Comparison of ENCODE assay signal across 19 cellular contexts in the genomic region with DNA sequence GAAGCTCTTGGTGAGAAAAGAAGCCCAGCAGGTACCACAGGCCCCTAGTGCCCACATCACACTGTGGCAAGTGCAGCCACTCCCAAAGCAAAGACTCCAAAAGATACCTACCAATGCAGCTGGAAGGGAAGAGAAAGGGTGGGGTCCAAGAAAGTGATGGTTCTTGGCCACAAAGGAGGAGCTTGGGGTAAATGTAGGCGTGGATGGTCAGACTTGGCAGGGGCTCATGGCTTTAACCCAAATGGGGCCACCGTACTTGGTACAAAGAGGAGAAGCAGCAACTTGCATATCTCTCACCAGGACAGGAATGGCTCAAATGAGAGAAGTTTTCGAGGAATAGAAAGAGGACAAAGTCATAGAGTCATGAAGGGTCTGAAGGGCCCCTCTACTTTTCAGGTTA. TPM values are rescaled to one million over a fixed set of nuclear protein-coding genes. Genes with fewer than 3 reads are reported as not detected.
DNase-seq lines count a peak whose midpoint lies in the region; ATAC-seq and TF ChIP-seq lines count a peak whose summit lies in the region.
"Had no signal": no experiment of that assay in that cellular context is flagged by ENCODE, and none has a peak within 500 bp of the region (broad histone marks: within the 10 kb centered on the region; RNA-seq: fewer than 3 reads in every experiment).

No MANE protein-coding gene starts in this region.

- 65 to 68% methylated on average over 3 of the region's 3 CpGs for WGBS in body of pancreas, 2 donors

- H3K9ac ChIP-seq in fibroblast of lung (ENCODE audit: insufficient read depth, low read length): no peak overlapping the region

- POLR2A ChIA-PET in CD8-positive, alpha-beta memory T cell (lab: Charles Lee): no interaction called here
- POLR2A ChIA-PET in activated CD4-positive, alpha-beta memory T cell treated with anti-CD3 and anti-CD28 coated beads, Interleukin-2, amount 10 ng/mL, durations not matched to agents 7 days and 5 days (lab: Charles Lee): interaction anchor here (1.1 to 1.6 kb wide), 6 partner anchors 13 to 249 kb away, joined by 3 to 8 read pairs (median 4); partner anchors contain the start of genes CFL1 and KCNK7

- H3K4me1 Mint-ChIP-seq in CD8-positive, alpha-beta memory T cell: peaks cover 34 to 54% (median 39%) of the 10 kb centered on the region in 3 donors
- peaks cover 50% of the 10 kb centered on the region for H3K4me1 Mint-ChIP-seq in activated CD4-positive, alpha-beta memory T cell treated with anti-CD3 and anti-CD28 coated beads, Interleukin-2, amount 10 ng/mL, durations not matched to agents 7 days and 5 days
- peaks cover 9% of the 10 kb centered on the region for H3K4me1 Mint-ChIP-seq in progenitor cell of endocrine pancreas (ENCODE audit: low read depth)

- H3K9me3 Mint-ChIP-seq in CD8-positive, alpha-beta memory T cell: no peaks in the 10 kb centered on the region
- H3K9me3 Mint-ChIP-seq in activated CD4-positive, alpha-beta memory T cell treated with anti-CD3 and anti-CD28 coated beads, Interleukin-2, amount 10 ng/mL, durations not matched to agents 7 days and 5 days: no peaks in the 10 kb centered on the region
- no peaks in the 10 kb centered on the region for H3K9me3 Mint-ChIP-seq in progenitor cell of endocrine pancreas (ENCODE audit: low read depth)

- no peak overlapping the region for H2AFZ ChIP-seq in fibroblast of lung (ENCODE audit: low read length)

- H3K27ac ChIP-seq in CD8-positive, alpha-beta memory T cell (ENCODE audit: low read depth, low read length): no peak overlapping the region
- H3K27ac ChIP-seq in fibroblast of lung (ENCODE audit: insufficient read depth, low read length) (no peak overlapping the region), body of pancreas (no peak overlapping the region)
- H3K27ac ChIP-seq: cardiac muscle cell, right atrium auricular region had no signal

- H3K9me3 ChIP-seq in CD8-positive, alpha-beta memory T cell (ENCODE audit: low read length): no peaks in the 10 kb centered on the region
- H3K9me3 ChIP-seq in fibroblast of lung (ENCODE audit: control insufficient read depth, insufficient read depth, low read depth, low read length) (no peaks in the 10 kb centered on the region), body of pancreas (no peaks in the 10 kb centered on the region)
- H3K9me3 ChIP-seq: HAP-1, MG63, mucosa of descending colon, right atrium auricular region had no signal

- no peak for TF ChIP-seq CTCF in fibroblast of lung (conservative IDR thresholded peaks at IDR 0.05 in 1 of 2, IDR thresholded peaks at IDR 0.05 in 1 of 2; ENCODE audit: low read depth in 1 of 2, low read length in 2 of 2)
- TF ChIP-seq CTCF in progenitor cell of endocrine pancreas (IDR thresholded peaks at IDR 0.05; ENCODE audit: unreplicated experiment): no peak
- no peak for TF ChIP-seq CTCF in body of pancreas (IDR thresholded peaks at IDR 0.05)

- CTCF ChIA-PET in CD8-positive, alpha-beta memory T cell (lab: Charles Lee): interaction anchor here (1.1 to 1.5 kb wide), 2 partner anchors 21 to 69 kb away, joined by 3 to 4 read pairs; no protein-coding TSS in a partner anchor
- CTCF ChIA-PET in activated CD4-positive, alpha-beta memory T cell treated with anti-CD3 and anti-CD28 coated beads, Interleukin-2, amount 10 ng/mL, durations not matched to agents 7 days and 5 days (lab: Charles Lee): interaction anchor here (1.3 to 1.5 kb wide), 2 partner anchors 15 to 21 kb away, joined by 4 to 5 read pairs; no protein-coding TSS in a partner anchor

- no peaks in the 10 kb centered on the region for H4K20me1 ChIP-seq in fibroblast of lung (ENCODE audit: control insufficient read depth, extremely low read depth, insufficient read depth, low read length)

- H3K27me3 ChIP-seq in CD8-positive, alpha-beta memory T cell (ENCODE audit: insufficient read depth, low read length, poor library complexity, severe bottlenecking): no peaks in the 10 kb centered on the region
- H3K27me3 ChIP-seq in fibroblast of lung (ENCODE audit: control insufficient read depth, insufficient read depth, low read length) (no peaks in the 10 kb centered on the region), body of pancreas (no peaks in the 10 kb centered on the region)
- H3K27me3 ChIP-seq: cardiac muscle cell, MG63, right atrium auricular region had no signal

- peak overlapping the region; percentile 35 for H3K4me2 ChIP-seq in fibroblast of lung (ENCODE audit: extremely low read depth, insufficient read depth, low read length)

- intact Hi-C loops in body of pancreas (cut with DNase I): no loop called here

- peaks cover 0 to 73% (median 0%) of the 10 kb centered on the region in 3 donors for H3K36me3 Mint-ChIP-seq in CD8-positive, alpha-beta memory T cell
- peaks cover 64% of the 10 kb centered on the region for H3K36me3 Mint-ChIP-seq in activated CD4-positive, alpha-beta memory T cell treated with anti-CD3 and anti-CD28 coated beads, Interleukin-2, amount 10 ng/mL, durations not matched to agents 7 days and 5 days (ENCODE audit: low read depth)
- peaks cover 24% of the 10 kb centered on the region for H3K36me3 Mint-ChIP-seq in progenitor cell of endocrine pancreas (ENCODE audit: insufficient read depth)

- H3K27me3 Mint-ChIP-seq in CD8-positive, alpha-beta memory T cell: no peaks in the 10 kb centered on the region
- H3K27me3 Mint-ChIP-seq in activated CD4-positive, alpha-beta memory T cell treated with anti-CD3 and anti-CD28 coated beads, Interleukin-2, amount 10 ng/mL, durations not matched to agents 7 days and 5 days: no peaks in the 10 kb centered on the region
- H3K27me3 Mint-ChIP-seq in progenitor cell of endocrine pancreas: no peaks in the 10 kb centered on the region

- DNase-seq in CD8-positive, alpha-beta memory T cell: no peak
- DNase-seq in activated CD4-positive, alpha-beta memory T cell treated with anti-CD3 and anti-CD28 coated beads, Interleukin-2, amount 10 ng/mL, durations not matched to agents 7 days and 5 days: no peak
- DNase-seq in fibroblast of lung (ENCODE audit: low read depth in 2 of 2): peak; percentile 17 to 62
- DNase-seq in progenitor cell of endocrine pancreas (ENCODE audit: low spot score, unreplicated experiment): no peak
- no peak for DNase-seq in NCI-H1092 (lab: John Stamatoyannopoulos, UW)
- DNase-seq in body of pancreas: no peak
- DNase-seq: activated T-cell treated with anti-CD3 and anti-CD28 coated beads, Interleukin-2, amount 50 U/mL, for 1 hour; Calu3; MG63; mucosa of descending colon; SHP77; stimulated activated CD4-positive, alpha-beta T cell treated with anti-CD3 and anti-CD28 coated beads, Interleukin-4, amount 100 ng/mL, for 4 hours; stimulated activated naive CD4-positive, alpha-beta T cell treated with Interleukin-2 at 50 U/mL for 16 hours had no signal

- TF ChIP-seq POLR2A in body of pancreas (IDR thresholded peaks at IDR 0.05): no peak

- no peak overlapping the region for H3K4me3 ChIP-seq in CD8-positive, alpha-beta memory T cell (ENCODE audit: low read length)
- H3K4me3 ChIP-seq in fibroblast of lung (replicated peaks in 1 of 4; ENCODE audit: control extremely low read depth in 1 of 4, insufficient read depth in 1 of 4, low read depth in 3 of 4, low read length in 4 of 4) (no peak overlapping the region), body of pancreas (no peak overlapping the region)
- H3K4me3 ChIP-seq: cardiac muscle cell, HAP-1, MG63, mucosa of descending colon, right atrium auricular region had no signal

- peak overlapping the region in 3 of 7 donors; percentile 29 to 47 (median 44) for H3K4me3 Mint-ChIP-seq in CD8-positive, alpha-beta memory T cell
- no peak overlapping the region for H3K4me3 Mint-ChIP-seq in activated CD4-positive, alpha-beta memory T cell treated with anti-CD3 and anti-CD28 coated beads, Interleukin-2, amount 10 ng/mL, durations not matched to agents 7 days and 5 days
- H3K4me3 Mint-ChIP-seq in progenitor cell of endocrine pancreas (ENCODE audit: low read depth): no peak overlapping the region

- H3K4me1 ChIP-seq in CD8-positive, alpha-beta memory T cell (ENCODE audit: insufficient read depth, low read length): peaks cover 35% of the 10 kb centered on the region
- H3K4me1 ChIP-seq in fibroblast of lung (ENCODE audit: control insufficient read depth, extremely low read depth, insufficient read depth, low read length) (peaks cover 34% of the 10 kb centered on the region), body of pancreas (peaks cover 39% of the 10 kb centered on the region)

- H3K79me2 ChIP-seq in fibroblast of lung (ENCODE audit: control insufficient read depth, insufficient read depth, low read length): peaks cover 36% of the 10 kb centered on the region

- H3K27ac Mint-ChIP-seq in CD8-positive, alpha-beta memory T cell: peak overlapping the region in 6 of 8 donors; percentile 47 to 82 (median 66)
- H3K27ac Mint-ChIP-seq in activated CD4-positive, alpha-beta memory T cell treated with anti-CD3 and anti-CD28 coated beads, Interleukin-2, amount 10 ng/mL, durations not matched to agents 7 days and 5 days: peak overlapping the region; percentile 62
- peak overlapping the region; percentile 8 for H3K27ac Mint-ChIP-seq in progenitor cell of endocrine pancreas

- H3K36me3 ChIP-seq in CD8-positive, alpha-beta memory T cell (ENCODE audit: insufficient read depth, low read length): peaks cover 14% of the 10 kb centered on the region
- H3K36me3 ChIP-seq in fibroblast of lung (ENCODE audit: control insufficient read depth, insufficient read depth, low read length) (peaks cover 22% of the 10 kb centered on the region), body of pancreas (replicated peaks in 1 of 2; ENCODE audit: insufficient read depth in 1 of 2, low read depth in 2 of 2) (peaks cover 15 to 18% of the 10 kb centered on the region in 2 donors)

- ATAC-seq in HG03280 (IDR thresholded peaks at IDR 0.05; ENCODE audit: unreplicated experiment) (no peak), body of pancreas (no peak)
- ATAC-seq: esophagus mucosa, mucosa of descending colon had no signal

RNA-seq across cellular contexts. Expression of gene MAP3K11, which starts 4.8 kb away (rescaled TPM):
- total RNA-seq in CD8-positive, alpha-beta memory T cell: 10 to 100 TPM; 61.6 to 65.5 TPM
- polyA plus RNA-seq in CD8-positive, alpha-beta memory T cell: 23.5 TPM
- 10 to 100 TPM; 67.2 to 71.8 TPM for total RNA-seq in activated CD4-positive, alpha-beta memory T cell treated with anti-CD3 and anti-CD28 coated beads, Interleukin-2, amount 10 ng/mL, durations not matched to agents 7 days and 5 days
- total RNA-seq in fibroblast of lung (16.7 and 19.3 TPM in 2 replicates), progenitor cell of endocrine pancreas (61.4 and 63.8 TPM in 2 replicates), body of pancreas (10 to 100 TPM; 31.6 to 94.9 TPM)
- 10.6 and 14.7 TPM in 2 replicates for polyA plus RNA-seq in fibroblast of lung
- polyA plus RNA-seq in fibroblast of lung (2012): 20.2 and 31.5 TPM in 2 replicates
- polyA minus RNA-seq in fibroblast of lung (ENCODE audit: low replicate concordance): 45.3 and 49.2 TPM in 2 replicates

RNA-seq across cellular contexts. Expression of gene PCNX3, which starts 6.3 kb away (rescaled TPM):
- 10 to 100 TPM; 46.4 to 53.1 TPM for total RNA-seq in CD8-positive, alpha-beta memory T cell
- polyA plus RNA-seq in CD8-positive, alpha-beta memory T cell: 8.5 TPM
- 10 to 100 TPM; 39.8 to 40.3 TPM for total RNA-seq in activated CD4-positive, alpha-beta memory T cell treated with anti-CD3 and anti-CD28 coated beads, Interleukin-2, amount 10 ng/mL, durations not matched to agents 7 days and 5 days
- total RNA-seq in fibroblast of lung (11.0 and 14.7 TPM in 2 replicates), progenitor cell of endocrine pancreas (59.5 and 66.0 TPM in 2 replicates), body of pancreas (10 to 100 TPM; 21.8 to 56.7 TPM)
- polyA plus RNA-seq in fibroblast of lung: 8.0 and 14.5 TPM in 2 replicates
- 16.1 and 25.3 TPM in 2 replicates for polyA plus RNA-seq in fibroblast of lung (2012)
- 80.6 and 89.1 TPM in 2 replicates for polyA minus RNA-seq in fibroblast of lung (ENCODE audit: low replicate concordance)

RNA-seq across cellular contexts. Expression of gene KCNK7, which starts 13.6 kb away (rescaled TPM):
- total RNA-seq in CD8-positive, alpha-beta memory T cell: under 1 TPM; 0.59 to 0.64 TPM
- polyA plus RNA-seq in CD8-positive, alpha-beta memory T cell: not detected
- 1 to 10 TPM in 1 of 2 experiments, under 1 TPM in 1; 0.80 to 1.0 TPM for total RNA-seq in activated CD4-positive, alpha-beta memory T cell treated with anti-CD3 and anti-CD28 coated beads, Interleukin-2, amount 10 ng/mL, durations not matched to agents 7 days and 5 days
- total RNA-seq in fibroblast of lung (under 0.01 TPM in 1 of 2 replicates, not detected in the other), progenitor cell of endocrine pancreas (0.95 and 1.7 TPM in 2 replicates), body of pancreas (1 to 10 TPM in 1 of 2 donors, under 1 TPM in 1; 0.66 to 1.0 TPM)
- not detected in 2 replicates for polyA plus RNA-seq in fibroblast of lung
- 0.10 TPM in 1 of 2 replicates, not detected in the other for polyA plus RNA-seq in fibroblast of lung (2012)
- polyA minus RNA-seq in fibroblast of lung (ENCODE audit: low replicate concordance): not detected in 2 replicates
- total RNA-seq: cardiac muscle cell, HT1080 had no signal
- polyA plus RNA-seq: cardiac muscle cell had no signal

RNA-seq across cellular contexts. Expression of gene SIPA1, which starts 28.7 kb away (rescaled TPM):
- 100 to 1,000 TPM; 111 to 123 TPM for total RNA-seq in CD8-positive, alpha-beta memory T cell
- polyA plus RNA-seq in CD8-positive, alpha-beta memory T cell: 335 TPM
- 100 to 1,000 TPM; 201 to 205 TPM for total RNA-seq in activated CD4-positive, alpha-beta memory T cell treated with anti-CD3 and anti-CD28 coated beads, Interleukin-2, amount 10 ng/mL, durations not matched to agents 7 days and 5 days
- total RNA-seq in fibroblast of lung (13.6 and 32.5 TPM in 2 replicates), progenitor cell of endocrine pancreas (19.5 and 20.2 TPM in 2 replicates), body of pancreas (10 to 100 TPM; 23.6 to 29.3 TPM)
- 7.8 and 15.4 TPM in 2 replicates for polyA plus RNA-seq in fibroblast of lung
- 26.1 and 51.6 TPM in 2 replicates for polyA plus RNA-seq in fibroblast of lung (2012)
- 62.6 and 96.0 TPM in 2 replicates for polyA minus RNA-seq in fibroblast of lung (ENCODE audit: low replicate concordance)

RNA-seq across cellular contexts. Expression of gene EHBP1L1, which starts 33.4 kb away (rescaled TPM):
- total RNA-seq in CD8-positive, alpha-beta memory T cell: 100 to 1,000 TPM in 1 of 2 experiments, 10 to 100 TPM in 1; 97.3 to 100 TPM
- polyA plus RNA-seq in CD8-positive, alpha-beta memory T cell: 25.1 TPM
- total RNA-seq in activated CD4-positive, alpha-beta memory T cell treated with anti-CD3 and anti-CD28 coated beads, Interleukin-2, amount 10 ng/mL, durations not matched to agents 7 days and 5 days: 100 to 1,000 TPM; 118 to 119 TPM
- total RNA-seq in fibroblast of lung: 46.5 and 53.5 TPM in 2 replicates
- 12.4 and 12.8 TPM in 2 replicates for polyA plus RNA-seq in fibroblast of lung
- polyA plus RNA-seq in fibroblast of lung (2012): 33.0 and 39.0 TPM in 2 replicates
- polyA minus RNA-seq in fibroblast of lung (ENCODE audit: low replicate concordance): 23.5 and 35.6 TPM in 2 replicates
- total RNA-seq in progenitor cell of endocrine pancreas: 13.0 and 15.2 TPM in 2 replicates
- 10 to 100 TPM; 35.0 to 76.1 TPM for total RNA-seq in body of pancreas

Comparison
In these comparisons a context has a peak if more than half of its experiments do, and no peak if none do; other contexts are left out.
1. DNase-seq: peak in fibroblast of lung (2 of 2); none in CD8-positive, alpha-beta memory T cell (0 of 5), activated CD4-positive, alpha-beta memory T cell treated with anti-CD3 and anti-CD28 coated beads, Interleukin-2, amount 10 ng/mL, durations not matched to agents 7 days and 5 days (single experiment), progenitor cell of endocrine pancreas (single experiment), NCI-H1092 (single experiment) and body of pancreas (0 of 4).
2. H3K27ac Mint-ChIP-seq: peak in every context shown above with its lines; median percentile 66 in CD8-positive, alpha-beta memory T cell; 62 in activated CD4-positive, alpha-beta memory T cell treated with anti-CD3 and anti-CD28 coated beads, Interleukin-2, amount 10 ng/mL, durations not matched to agents 7 days and 5 days; 8 in progenitor cell of endocrine pancreas.